15 cellular contexts compared by ENCODE assay signal in genomic region chr2:161913865-161914264, GRCh38.
DNase-seq lines count a peak whose midpoint lies in the region; ATAC-seq, FAIRE-seq and TF ChIP-seq lines count a peak whose summit lies in the region.
"Had no signal": no experiment of that assay in that cellular context is flagged by ENCODE, and none has a peak within 500 bp of the region (broad histone marks: within the 10 kb centered on the region; RNA-seq: fewer than 3 reads in every experiment).

No MANE protein-coding gene starts in this region.

- no peaks in the 10 kb centered on the region for H3K9me1 ChIP-seq in K562 (ENCODE audit: control insufficient read depth, insufficient read depth, low read length)

- ATAC-seq in K562, result no peak
- ATAC-seq in HG02885 (IDR thresholded peaks at IDR 0.05; ENCODE audit: poor library complexity, unreplicated experiment), result no peak
- ATAC-seq in right cardiac atrium, result no peak
- ATAC-seq: stimulated activated naive CD8-positive, alpha-beta T cell treated with anti-CD3 and anti-CD28 coated beads, Interleukin-15, amount 100 ng/mL, for 72 hours; T-cell had no signal

- H3K36me3 ChIP-seq in K562 (ENCODE audit: control insufficient read depth, insufficient read depth, low read length), result no peaks in the 10 kb centered on the region

- H3K27me3 ChIP-seq in K562 (ENCODE audit: control insufficient read depth in 2 of 2, insufficient read depth in 2 of 2, low read length in 2 of 2), result no peaks in the 10 kb centered on the region
- no peaks in the 10 kb centered on the region for H3K27me3 ChIP-seq in right cardiac atrium (ENCODE audit: control insufficient read depth, insufficient read depth)

- H3K4me2 ChIP-seq in K562 (ENCODE audit: insufficient read depth, low read length), result no peak overlapping the region

- FAIRE-seq in K562 (lab: Jason Lieb, UNC) (no peak), islet of Langerhans (lab: Jason Lieb, UNC) (peak; percentile 79)

- TF ChIP-seq CTCF in AG09309 (IDR thresholded peaks at IDR 0.05; ENCODE audit: control insufficient read depth, insufficient read depth, low read depth, low read length, missing control alignments) (no peak), K562 (IDR thresholded peaks at IDR 0.05 in 2 of 3, conservative IDR thresholded peaks at IDR 0.05 in 1 of 3; ENCODE audit: insufficient read depth in 2 of 3, low read depth in 1 of 3, low read length in 3 of 3) (no peak)

- no peaks in the 10 kb centered on the region for H3K79me2 ChIP-seq in K562 (ENCODE audit: control insufficient read depth, insufficient read depth, low read length)

- peak; percentile 5 for DNase-seq in AG09309 (ENCODE audit: low read depth)
- peak; percentile 63 for DNase-seq in HT1080 (ENCODE audit: low read depth)
- no peak for DNase-seq in K562 (ENCODE audit: extremely low read depth in 1 of 4, low spot score in 3 of 4)
- no peak for DNase-seq in cerebellum (ENCODE audit: low spot score)
- no peak for DNase-seq in DMS153 treated with DMSO at 0.1 percent for 48 hours (lab: John Stamatoyannopoulos, UW; ENCODE audit: unreplicated experiment)
- DNase-seq in right cardiac atrium, result no peak
- DNase-seq: activated CD4-positive, alpha-beta T cell treated with anti-CD3 and anti-CD28 coated beads, Interleukin-2, amount 50 U/mL, for 4 hours; activated naive CD4-positive, alpha-beta T cell treated with Interleukin-2 at 50 U/mL for 16 hours; hippocampal formation; NCI-H2081; stimulated activated CD4-positive, alpha-beta T cell treated with anti-CD3 and anti-CD28 coated beads, Interleukin-4, amount 100 ng/mL, for 24 hours; stimulated activated naive CD8-positive, alpha-beta T cell treated with anti-CD3 and anti-CD28 coated beads, Interleukin-15, amount 100 ng/mL, for 72 hours; T-cell had no signal

- in situ Hi-C loops in K562 (cut with MboI), result no loop called here

- POLR2A ChIA-PET in K562 (lab: Yijun Ruan, JAX), result no interaction called here

- H2AFZ ChIP-seq in K562 (ENCODE audit: low read depth, low read length), result no peak overlapping the region

- no peak for TF ChIP-seq EP300 in K562 (IDR thresholded peaks at IDR 0.05; ENCODE audit: low read length)

- H3K9me3 ChIP-seq in K562 (replicated peaks; ENCODE audit: control insufficient read depth, insufficient read depth, low read depth, low read length), result no peaks in the 10 kb centered on the region; the same call in none of the 2 replicates
- H3K9me3 ChIP-seq in right cardiac atrium (ENCODE audit: control insufficient read depth, low read length), result no peaks in the 10 kb centered on the region

- no peak for TF ChIP-seq RAD21 in K562 (CRISPR knock-in tag; conservative IDR thresholded peaks at IDR 0.05 in 1 of 2, IDR thresholded peaks at IDR 0.05 in 1 of 2)

- intact Hi-C loops in K562 (cut with micrococcal nuclease), result no loop called here
- intact Hi-C loops in right cardiac atrium (cut with DNase I), result no loop called here

- BruUV-seq in K562 (replicated peaks; lab: Mats Ljungman, UMichigan), result no TSS peak

- H3K4me3 ChIP-seq in AG09309 (ENCODE audit: control insufficient read depth, low read depth, low read length), result no peak overlapping the region
- H3K4me3 ChIP-seq in K562, result no peak overlapping the region
- no peak overlapping the region for H3K4me3 ChIP-seq in right cardiac atrium (ENCODE audit: low read length)

- H3K27ac ChIP-seq in K562 (ENCODE audit: extremely low read depth, low read depth, low read length) (no peak overlapping the region), right cardiac atrium (ENCODE audit: low read length) (no peak overlapping the region)

- no peaks in the 10 kb centered on the region for H3K4me1 ChIP-seq in K562 (replicated peaks in 1 of 2; ENCODE audit: control insufficient read depth in 2 of 2, insufficient read depth in 2 of 2, low read length in 2 of 2)
- H3K4me1 ChIP-seq in right cardiac atrium (ENCODE audit: control insufficient read depth, insufficient read depth, low read length), result no peaks in the 10 kb centered on the region

- CTCF ChIA-PET in K562 (lab: Yijun Ruan, JAX; ENCODE audit: low intra/inter-chr PET ratio), result no interaction called here

- no peaks in the 10 kb centered on the region for H4K20me1 ChIP-seq in K562 (replicated peaks; ENCODE audit: control insufficient read depth, insufficient read depth, low read length)

- TF ChIP-seq POLR2A in K562 (conservative IDR thresholded peaks at IDR 0.05), result no peak

- H3K9ac ChIP-seq in K562 (ENCODE audit: insufficient read depth in 1 of 2, low read depth in 2 of 2, low read length in 2 of 2), result no peak overlapping the region

TF ChIP-seq in K562, 482 proteins besides CTCF, POLR2A, EP300 and RAD21:
- TF ChIP-seq ZNF316 (IDR thresholded peaks at IDR 0.05), result peak; percentile 16; the same call in 1 of the 2 replicates
- no peak for TF ChIP-seq PYGO2 (tag; IDR thresholded peaks at IDR 0.05)
- 0 out of 2 replicates have a peak, but pooled peaks have one; percentile 7 for TF ChIP-seq MAFF (IDR thresholded peaks at IDR 0.05; ENCODE audit: low read length)

Comparison
In these comparisons a context has a peak if more than half of its experiments do, and no peak if none do; other contexts are left out.
1. DNase-seq: peak in AG09309 (single experiment) and HT1080 (single experiment); none in K562 (0 of 4), cerebellum (single experiment), DMS153 treated with DMSO at 0.1 percent for 48 hours (single experiment) and right cardiac atrium (0 of 3).